ENCODE assay signal across 1 cellular context in the genomic region with DNA sequence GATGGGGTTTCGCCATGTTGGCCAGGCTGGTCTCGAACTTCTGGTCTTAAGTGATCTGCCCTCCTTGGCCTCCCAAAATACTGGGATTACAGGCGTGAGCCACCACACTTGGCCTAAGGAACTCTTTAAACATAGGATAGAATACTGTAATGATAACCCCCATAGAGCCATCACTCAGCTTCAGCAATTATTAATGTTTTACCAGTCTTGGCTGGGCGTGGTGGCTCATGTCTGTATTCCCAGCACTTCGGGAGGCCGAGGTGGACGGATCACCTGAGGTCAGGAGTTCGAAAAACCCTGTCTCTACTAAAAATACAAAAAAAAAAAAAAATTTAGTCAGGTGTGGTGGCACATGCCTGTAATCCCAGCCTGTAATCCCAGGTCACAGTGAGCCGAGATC.
TF ChIP-seq lines count a peak whose summit lies in the region.

No MANE protein-coding gene starts in this region.

TF ChIP-seq in HepG2, 621 proteins besides CTCF, POLR2A, EP300 and RAD21:
- TF ChIP-seq SP1 (IDR thresholded peaks at IDR 0.05) (no peak), SP1 (CRISPR knock-in tag; IDR thresholded peaks at IDR 0.05) (no peak), ADNP (CRISPR knock-in tag; IDR thresholded peaks at IDR 0.05) (no peak), ZNF224 (CRISPR knock-in tag; IDR thresholded peaks at IDR 0.05) (no peak), SP4 (CRISPR knock-in tag; IDR thresholded peaks at IDR 0.05) (no peak), HOXA5 (CRISPR knock-in tag; IDR thresholded peaks at IDR 0.05) (no peak), MEIS2 (CRISPR knock-in tag; IDR thresholded peaks at IDR 0.05) (no peak), BRCA1 (CRISPR knock-in tag; IDR thresholded peaks at IDR 0.05) (no peak), TARDBP (CRISPR knock-in tag; IDR thresholded peaks at IDR 0.05) (no peak), PAX8 (CRISPR knock-in tag; IDR thresholded peaks at IDR 0.05; ENCODE audit: borderline replicate concordance) (no peak), SSRP1 (CRISPR knock-in tag; IDR thresholded peaks at IDR 0.05) (no peak), GLMP (CRISPR knock-in tag; IDR thresholded peaks at IDR 0.05; ENCODE audit: borderline replicate concordance) (no peak), ETV6 (CRISPR knock-in tag; conservative IDR thresholded peaks at IDR 0.05) (no peak), ZFP36L2 (CRISPR knock-in tag; IDR thresholded peaks at IDR 0.05) (no peak), THYN1 (CRISPR knock-in tag; IDR thresholded peaks at IDR 0.05; ENCODE audit: borderline replicate concordance, low read depth) (no peak), TIGD3 (CRISPR knock-in tag; IDR thresholded peaks at IDR 0.05; ENCODE audit: borderline replicate concordance) (no peak), ZNF7 (CRISPR knock-in tag; IDR thresholded peaks at IDR 0.05) (no peak), TFDP1 (CRISPR knock-in tag; IDR thresholded peaks at IDR 0.05; ENCODE audit: borderline replicate concordance) (no peak)
- TF ChIP-seq, protein P1, sequence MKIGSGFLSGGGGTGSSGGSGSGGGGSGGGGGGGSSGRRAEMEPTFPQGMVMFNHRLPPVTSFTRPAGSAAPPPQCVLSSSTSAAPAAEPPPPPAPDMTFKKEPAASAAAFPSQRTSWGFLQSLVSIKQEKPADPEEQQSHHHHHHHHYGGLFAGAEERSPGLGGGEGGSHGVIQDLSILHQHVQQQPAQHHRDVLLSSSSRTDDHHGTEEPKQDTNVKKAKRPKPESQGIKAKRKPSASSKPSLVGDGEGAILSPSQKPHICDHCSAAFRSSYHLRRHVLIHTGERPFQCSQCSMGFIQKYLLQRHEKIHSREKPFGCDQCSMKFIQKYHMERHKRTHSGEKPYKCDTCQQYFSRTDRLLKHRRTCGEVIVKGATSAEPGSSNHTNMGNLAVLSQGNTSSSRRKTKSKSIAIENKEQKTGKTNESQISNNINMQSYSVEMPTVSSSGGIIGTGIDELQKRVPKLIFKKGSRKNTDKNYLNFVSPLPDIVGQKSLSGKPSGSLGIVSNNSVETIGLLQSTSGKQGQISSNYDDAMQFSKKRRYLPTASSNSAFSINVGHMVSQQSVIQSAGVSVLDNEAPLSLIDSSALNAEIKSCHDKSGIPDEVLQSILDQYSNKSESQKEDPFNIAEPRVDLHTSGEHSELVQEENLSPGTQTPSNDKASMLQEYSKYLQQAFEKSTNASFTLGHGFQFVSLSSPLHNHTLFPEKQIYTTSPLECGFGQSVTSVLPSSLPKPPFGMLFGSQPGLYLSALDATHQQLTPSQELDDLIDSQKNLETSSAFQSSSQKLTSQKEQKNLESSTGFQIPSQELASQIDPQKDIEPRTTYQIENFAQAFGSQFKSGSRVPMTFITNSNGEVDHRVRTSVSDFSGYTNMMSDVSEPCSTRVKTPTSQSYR (CRISPR knock-in tag; IDR thresholded peaks at IDR 0.05; ENCODE audit: borderline replicate concordance): no peak
- TF ChIP-seq, protein P2, sequence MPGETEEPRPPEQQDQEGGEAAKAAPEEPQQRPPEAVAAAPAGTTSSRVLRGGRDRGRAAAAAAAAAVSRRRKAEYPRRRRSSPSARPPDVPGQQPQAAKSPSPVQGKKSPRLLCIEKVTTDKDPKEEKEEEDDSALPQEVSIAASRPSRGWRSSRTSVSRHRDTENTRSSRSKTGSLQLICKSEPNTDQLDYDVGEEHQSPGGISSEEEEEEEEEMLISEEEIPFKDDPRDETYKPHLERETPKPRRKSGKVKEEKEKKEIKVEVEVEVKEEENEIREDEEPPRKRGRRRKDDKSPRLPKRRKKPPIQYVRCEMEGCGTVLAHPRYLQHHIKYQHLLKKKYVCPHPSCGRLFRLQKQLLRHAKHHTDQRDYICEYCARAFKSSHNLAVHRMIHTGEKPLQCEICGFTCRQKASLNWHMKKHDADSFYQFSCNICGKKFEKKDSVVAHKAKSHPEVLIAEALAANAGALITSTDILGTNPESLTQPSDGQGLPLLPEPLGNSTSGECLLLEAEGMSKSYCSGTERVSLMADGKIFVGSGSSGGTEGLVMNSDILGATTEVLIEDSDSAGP (CRISPR knock-in tag; IDR thresholded peaks at IDR 0.05; ENCODE audit: borderline replicate concordance): no peak
